8 cellular contexts compared by ENCODE assay signal in genomic region chr16:29465985-29466824, GRCh38. TPM values are rescaled to one million over a fixed set of nuclear protein-coding genes. Genes with fewer than 3 reads are reported as not detected.
DNase-seq lines count a peak whose midpoint lies in the region; ATAC-seq and TF ChIP-seq lines count a peak whose summit lies in the region.
"Not testable (repeated sequence)": the region's sequence is repeated elsewhere in the genome, so short reads cannot be mapped to it uniquely, and the experiment has no call there.

No MANE protein-coding gene starts in this region.

- not testable (repeated sequence) for H3K9me3 ChIP-seq in CD8-positive, alpha-beta T cell (ENCODE audit: low read length); T-helper 17 cell (ENCODE audit: control insufficient read depth, low read length, poor library complexity, severe bottlenecking); psoas muscle; upper lobe of right lung

- CTCF ChIA-PET in CD8-positive, alpha-beta T cell (lab: Charles Lee), result not testable (repeated sequence)

- not testable (repeated sequence) for H3K4me1 ChIP-seq in CD8-positive, alpha-beta T cell (ENCODE audit: insufficient read depth, low read length); psoas muscle; upper lobe of right lung

- not testable (repeated sequence) for H3K27me3 ChIP-seq in CD8-positive, alpha-beta T cell (ENCODE audit: insufficient read depth, low read length); psoas muscle (ENCODE audit: insufficient read depth in 3 of 3, low read length in 2 of 3); upper lobe of right lung

- not testable (repeated sequence) for H3K4me3 Mint-ChIP-seq in CD8-positive, alpha-beta T cell; T-helper 17 cell; activated T-cell treated with anti-CD3 and anti-CD28 coated beads, Interleukin-2, amount 50 U/mL, for 72 hours; central memory CD8-positive, alpha-beta T cell; memory B cell

- not testable (repeated sequence) for H3K36me3 ChIP-seq in CD8-positive, alpha-beta T cell (ENCODE audit: insufficient read depth, low read length); psoas muscle (ENCODE audit: insufficient read depth in 1 of 2, low read depth in 1 of 2); upper lobe of right lung

- ATAC-seq in CD8-positive, alpha-beta T cell, result peak; percentile 77
- ATAC-seq in T-helper 17 cell (peak; percentile 69), left cardiac atrium (peak; percentile 59 to 74), memory B cell (ENCODE audit: low read depth) (peak; percentile 74), psoas muscle (peak; percentile 27 to 57 (median 42)), upper lobe of right lung (peak; percentile 63)
- peak; percentile 47 to 69 for ATAC-seq in activated T-cell treated with anti-CD3 and anti-CD28 coated beads, Interleukin-2, amount 50 U/mL, for 72 hours (replicated peaks in 1 of 2)
- peak; percentile 64 for ATAC-seq in central memory CD8-positive, alpha-beta T cell (replicated peaks; ENCODE audit: extremely low read depth, poor library complexity, severe bottlenecking)

- DNase-seq in CD8-positive, alpha-beta T cell; T-helper 17 cell; activated T-cell treated with anti-CD3 and anti-CD28 coated beads, Interleukin-2, amount 50 U/mL, for 72 hours; central memory CD8-positive, alpha-beta T cell (ENCODE audit: low spot score in 2 of 2); left cardiac atrium; memory B cell (ENCODE audit: low spot score in 2 of 2); psoas muscle; upper lobe of right lung: not testable (repeated sequence)

- POLR2A ChIA-PET in CD8-positive, alpha-beta T cell (lab: Charles Lee), result not testable (repeated sequence)

- intact Hi-C loops in CD8-positive, alpha-beta T cell (cut with DNase I, micrococcal nuclease); left cardiac atrium (cut with DNase I); psoas muscle (cut with DNase I); upper lobe of right lung (cut with DNase I): not testable (repeated sequence)

- TF ChIP-seq CTCF in CD8-positive, alpha-beta T cell (IDR thresholded peaks at IDR 0.05); psoas muscle (IDR thresholded peaks at IDR 0.05); upper lobe of right lung (IDR thresholded peaks at IDR 0.05): not testable (repeated sequence)

- not testable (repeated sequence) for H3K9me3 Mint-ChIP-seq in CD8-positive, alpha-beta T cell; activated T-cell treated with anti-CD3 and anti-CD28 coated beads, Interleukin-2, amount 50 U/mL, for 72 hours; central memory CD8-positive, alpha-beta T cell; memory B cell

- not testable (repeated sequence) for H3K36me3 Mint-ChIP-seq in CD8-positive, alpha-beta T cell; T-helper 17 cell (ENCODE audit: low read depth); activated T-cell treated with anti-CD3 and anti-CD28 coated beads, Interleukin-2, amount 50 U/mL, for 72 hours (ENCODE audit: insufficient read depth in 2 of 2); central memory CD8-positive, alpha-beta T cell (ENCODE audit: insufficient read depth); memory B cell

- WGBS in psoas muscle, 3 donors, result no CpG with 5 or more reads among the region's 57 CpGs

- H3K27ac ChIP-seq in CD8-positive, alpha-beta T cell (ENCODE audit: low read depth, low read length); psoas muscle; upper lobe of right lung: not testable (repeated sequence)

- H3K4me3 ChIP-seq in CD8-positive, alpha-beta T cell (ENCODE audit: low read depth, low read length); psoas muscle; upper lobe of right lung: not testable (repeated sequence)

- not testable (repeated sequence) for H3K4me1 Mint-ChIP-seq in CD8-positive, alpha-beta T cell (ENCODE audit: low read depth); T-helper 17 cell; activated T-cell treated with anti-CD3 and anti-CD28 coated beads, Interleukin-2, amount 50 U/mL, for 72 hours (ENCODE audit: low read depth); central memory CD8-positive, alpha-beta T cell; memory B cell

- H3K27me3 Mint-ChIP-seq in CD8-positive, alpha-beta T cell (ENCODE audit: low read depth); T-helper 17 cell; activated T-cell treated with anti-CD3 and anti-CD28 coated beads, Interleukin-2, amount 50 U/mL, for 72 hours (ENCODE audit: low read depth); central memory CD8-positive, alpha-beta T cell; memory B cell: not testable (repeated sequence)

- not testable (repeated sequence) for H3K27ac Mint-ChIP-seq in CD8-positive, alpha-beta T cell; T-helper 17 cell; activated T-cell treated with anti-CD3 and anti-CD28 coated beads, Interleukin-2, amount 50 U/mL, for 72 hours; central memory CD8-positive, alpha-beta T cell (ENCODE audit: low read depth); memory B cell

RNA-seq across cellular contexts. Expression of gene SULT1A4, which starts 6.5 kb away (rescaled TPM):
- total RNA-seq in CD8-positive, alpha-beta T cell, result 1 to 10 TPM; 1.4 to 3.6 TPM
- total RNA-seq in T-helper 17 cell (1 to 10 TPM; 1.0 to 1.7 TPM), left cardiac atrium (1 to 10 TPM; 3.4 to 4.0 TPM), psoas muscle (1 to 10 TPM in 3 of 4 donors, not detected in 1; 2.1 to 8.3 (median 5.7) TPM), upper lobe of right lung (20.0 TPM)
- 1 to 10 TPM; 1.4 to 2.0 TPM for total RNA-seq in activated T-cell treated with anti-CD3 and anti-CD28 coated beads, Interleukin-2, amount 50 U/mL, for 72 hours
- 1 to 10 TPM; 6.1 to 9.1 (median 8.1) TPM for polyA plus RNA-seq in psoas muscle

RNA-seq across cellular contexts. Expression of gene SLX1B, which starts 11.9 kb away (rescaled TPM):
- total RNA-seq in CD8-positive, alpha-beta T cell, result 10 to 100 TPM; 15.6 to 21.1 TPM
- total RNA-seq in T-helper 17 cell, result 10 to 100 TPM; 29.7 to 31.9 TPM
- total RNA-seq in activated T-cell treated with anti-CD3 and anti-CD28 coated beads, Interleukin-2, amount 50 U/mL, for 72 hours, result 10 to 100 TPM; 44.6 to 78.6 TPM
- total RNA-seq in left cardiac atrium, result 10 to 100 TPM; 13.0 to 18.0 TPM
- 10 to 100 TPM in 2 of 4 donors, 1 to 10 TPM in 2; 2.2 to 28.7 (median 11.3) TPM for total RNA-seq in psoas muscle
- polyA plus RNA-seq in psoas muscle, result 10 to 100 TPM; 21.6 to 40.4 (median 35.4) TPM
- 12.0 TPM for total RNA-seq in upper lobe of right lung

RNA-seq across cellular contexts. Expression of gene BOLA2, which starts 12.1 kb away (rescaled TPM):
- total RNA-seq in CD8-positive, alpha-beta T cell, result 10 to 100 TPM in 1 of 2 experiments, 1 to 10 TPM in 1; 9.5 to 10.5 TPM
- total RNA-seq in T-helper 17 cell (10 to 100 TPM in 1 of 2 donors, 1 to 10 TPM in 1; 9.3 to 11.0 TPM), left cardiac atrium (1 to 10 TPM; 1.4 to 4.2 TPM), psoas muscle (1 to 10 TPM; 1.5 to 5.7 (median 3.1) TPM), upper lobe of right lung (4.3 TPM)
- total RNA-seq in activated T-cell treated with anti-CD3 and anti-CD28 coated beads, Interleukin-2, amount 50 U/mL, for 72 hours, result 10 to 100 TPM; 12.0 to 14.6 TPM
- 10 to 100 TPM; 11.0 to 47.2 (median 19.2) TPM for polyA plus RNA-seq in psoas muscle

RNA-seq across cellular contexts. Expression of gene NPIPB12, which starts 40.0 kb away (rescaled TPM):
- total RNA-seq in CD8-positive, alpha-beta T cell, result 100 to 1,000 TPM; 119 to 128 TPM
- total RNA-seq in T-helper 17 cell, result 100 to 1,000 TPM; 124 to 164 TPM
- 10 to 100 TPM; 81.5 to 90.4 TPM for total RNA-seq in activated T-cell treated with anti-CD3 and anti-CD28 coated beads, Interleukin-2, amount 50 U/mL, for 72 hours
- 10 to 100 TPM; 22.1 to 23.4 TPM for total RNA-seq in left cardiac atrium
- 10 to 100 TPM; 13.6 to 27.1 (median 22.5) TPM for total RNA-seq in psoas muscle
- polyA plus RNA-seq in psoas muscle, result 10 to 100 TPM; 10.7 to 19.4 (median 19.0) TPM
- 69.2 TPM for total RNA-seq in upper lobe of right lung

RNA-seq across cellular contexts. Expression of gene NPIPB11, which starts 59.7 kb away (rescaled TPM):
- 1 to 10 TPM; 1.6 TPM for total RNA-seq in CD8-positive, alpha-beta T cell
- total RNA-seq in T-helper 17 cell (1 to 10 TPM; 2.0 to 4.1 TPM), left cardiac atrium (under 1 TPM; 0.39 to 0.62 TPM), psoas muscle (1 to 10 TPM in 1 of 4 donors, under 1 TPM in 3; 0.41 to 1.2 (median 0.47) TPM), upper lobe of right lung (0.72 TPM)
- total RNA-seq in activated T-cell treated with anti-CD3 and anti-CD28 coated beads, Interleukin-2, amount 50 U/mL, for 72 hours, result 1 to 10 TPM in 1 of 2 donors, under 1 TPM in 1; 0.97 to 1.7 TPM
- under 1 TPM; 0.35 to 0.99 (median 0.60) TPM for polyA plus RNA-seq in psoas muscle
